Comparison of ENCODE assay signal across 24 cellular contexts in genomic region chr5:160918386-160918785, GRCh38.
DNase-seq lines count a peak whose midpoint lies in the region; ATAC-seq, FAIRE-seq and TF ChIP-seq lines count a peak whose summit lies in the region.
"Had no signal": no experiment of that assay in that cellular context is flagged by ENCODE, and none has a peak within 500 bp of the region (broad histone marks: within the 10 kb centered on the region; RNA-seq: fewer than 3 reads in every experiment).

No MANE protein-coding gene starts in this region.

- H3K27me3 ChIP-seq in Caco-2 (replicated peaks; ENCODE audit: control insufficient read depth, insufficient read depth, low read length), result no peaks in the 10 kb centered on the region
- H3K27me3 ChIP-seq in K562 (ENCODE audit: control insufficient read depth in 2 of 2, insufficient read depth in 2 of 2, low read length in 2 of 2), result no peaks in the 10 kb centered on the region
- H3K27me3 ChIP-seq: BLaER1 treated with 17β-estradiol and CSF1 and Interleukin-3, amounts not matched to agents 10 nM and 100 nM had no signal

- no peaks in the 10 kb centered on the region for H3K27me3 Mint-ChIP-seq in Caco-2 (ENCODE audit: insufficient read depth, unreplicated experiment)
- H3K27me3 Mint-ChIP-seq in activated naive CD8-positive, alpha-beta T cell treated with anti-CD3 and anti-CD28 coated beads for 36 hours, result peaks cover 7% of the 10 kb centered on the region
- H3K27me3 Mint-ChIP-seq: CD4-positive, alpha-beta T cell had no signal

- H3K36me3 ChIP-seq in Caco-2 (ENCODE audit: control insufficient read depth, insufficient read depth, low read length), result no peaks in the 10 kb centered on the region
- H3K36me3 ChIP-seq in K562 (ENCODE audit: control insufficient read depth, insufficient read depth, low read length), result no peaks in the 10 kb centered on the region
- H3K36me3 ChIP-seq in OCI-LY7 (ENCODE audit: insufficient read depth, low read length), result no peaks in the 10 kb centered on the region
- H3K36me3 ChIP-seq: BLaER1 treated with 17β-estradiol and CSF1 and Interleukin-3, amounts not matched to agents 10 nM and 100 nM had no signal

- TF ChIP-seq CTCF in A549 (IDR thresholded peaks at IDR 0.05), result no peak
- no peak for TF ChIP-seq CTCF in Caco-2 (IDR thresholded peaks at IDR 0.05; ENCODE audit: insufficient read depth in 1 of 2, low read depth in 1 of 2, low read length in 1 of 2, severe bottlenecking in 1 of 2, unreplicated experiment in 1 of 2)
- no peak for TF ChIP-seq CTCF in K562 (IDR thresholded peaks at IDR 0.05 in 2 of 3, conservative IDR thresholded peaks at IDR 0.05 in 1 of 3; ENCODE audit: insufficient read depth in 2 of 3, low read depth in 1 of 3, low read length in 3 of 3)
- TF ChIP-seq CTCF in OCI-LY7 (conservative IDR thresholded peaks at IDR 0.05; ENCODE audit: low read length), result no peak

- DNase-seq in A549 (ENCODE audit: low read depth in 1 of 2, low spot score in 1 of 2) (no peak), Caco-2 (no peak), K562 (ENCODE audit: extremely low read depth in 1 of 4, low spot score in 3 of 4) (no peak), NCI-H2081 (lab: John Stamatoyannopoulos, UW) (no peak), OCI-LY7 (ENCODE audit: low spot score) (no peak)
- no peak for DNase-seq in activated naive CD8-positive, alpha-beta T cell treated with anti-CD3 and anti-CD28 coated beads for 36 hours
- DNase-seq: 8988T; AML-193; CD4-positive, alpha-beta T cell; CD8-positive, alpha-beta T cell; DMS 273 treated with DMSO at 0.1 percent for 48 hours; DMS153; DMS53; DMS79; DND-41; EL; GDM1 had no signal

- peaks cover 12% of the 10 kb centered on the region for H3K9me3 Mint-ChIP-seq in Caco-2 (ENCODE audit: unreplicated experiment)
- no peaks in the 10 kb centered on the region for H3K9me3 Mint-ChIP-seq in activated naive CD8-positive, alpha-beta T cell treated with anti-CD3 and anti-CD28 coated beads for 36 hours
- H3K9me3 Mint-ChIP-seq: CD4-positive, alpha-beta T cell; CD8-positive, alpha-beta T cell had no signal

- CTCF ChIA-PET in A549 (lab: Yijun Ruan, JAX) (no interaction called here), Caco-2 (lab: Charles Lee) (no interaction called here), K562 (lab: Yijun Ruan, JAX; ENCODE audit: low intra/inter-chr PET ratio) (no interaction called here), OCI-LY7 (lab: Charles Lee; ENCODE audit: unreplicated experiment) (no interaction called here)

- no peak overlapping the region for H3K9ac ChIP-seq in K562 (ENCODE audit: insufficient read depth in 1 of 2, low read depth in 2 of 2, low read length in 2 of 2)
- H3K9ac ChIP-seq: BLaER1 treated with 17β-estradiol and CSF1 and Interleukin-3, amounts not matched to agents 10 nM and 100 nM had no signal

- H3K4me3 Mint-ChIP-seq in Caco-2 (ENCODE audit: unreplicated experiment), result no peak overlapping the region
- H3K4me3 Mint-ChIP-seq in activated naive CD8-positive, alpha-beta T cell treated with anti-CD3 and anti-CD28 coated beads for 36 hours, result no peak overlapping the region
- H3K4me3 Mint-ChIP-seq: B cell; CD4-positive, alpha-beta T cell; CD8-positive, alpha-beta T cell had no signal

- intact Hi-C loops in Caco-2 (cut with micrococcal nuclease; ENCODE audit: unreplicated experiment), result no loop called here
- intact Hi-C loops in K562 (cut with micrococcal nuclease), result no loop called here
- intact Hi-C loops in OCI-LY7 (cut with micrococcal nuclease; ENCODE audit: unreplicated experiment), result no loop called here

- H2AFZ ChIP-seq in K562 (ENCODE audit: low read depth, low read length) (no peak overlapping the region), OCI-LY7 (ENCODE audit: low read length) (no peak overlapping the region)

- no peak overlapping the region for H3K4me3 ChIP-seq in A549
- no peak overlapping the region for H3K4me3 ChIP-seq in Caco-2 (ENCODE audit: low read depth, low read length)
- no peak overlapping the region for H3K4me3 ChIP-seq in K562
- no peak overlapping the region for H3K4me3 ChIP-seq in OCI-LY7 (ENCODE audit: low read depth, low read length, poor library complexity, severe bottlenecking)
- H3K4me3 ChIP-seq: BLaER1 treated with 17β-estradiol and CSF1 and Interleukin-3, amounts not matched to agents 10 nM and 100 nM; GM12878 had no signal

- TF ChIP-seq EP300 in A549 (IDR thresholded peaks at IDR 0.05), result no peak
- no peak for TF ChIP-seq EP300 in K562 (IDR thresholded peaks at IDR 0.05; ENCODE audit: low read length)

- H4K20me1 ChIP-seq in K562 (replicated peaks; ENCODE audit: control insufficient read depth, insufficient read depth, low read length) (no peaks in the 10 kb centered on the region), OCI-LY7 (ENCODE audit: insufficient read depth, low read length) (no peaks in the 10 kb centered on the region)
- H4K20me1 ChIP-seq: BLaER1 treated with 17β-estradiol and CSF1 and Interleukin-3, amounts not matched to agents 10 nM and 100 nM had no signal

- H3K4me1 Mint-ChIP-seq in Caco-2 (ENCODE audit: low read depth, unreplicated experiment), result peaks cover 26% of the 10 kb centered on the region
- no peaks in the 10 kb centered on the region for H3K4me1 Mint-ChIP-seq in activated naive CD8-positive, alpha-beta T cell treated with anti-CD3 and anti-CD28 coated beads for 36 hours
- H3K4me1 Mint-ChIP-seq: B cell had no signal

- no TSS peak for BruUV-seq in Caco-2 (replicated peaks; lab: Mats Ljungman, UMichigan)
- no TSS peak for BruUV-seq in K562 (replicated peaks; lab: Mats Ljungman, UMichigan)
- no TSS peak for BruUV-seq in OCI-LY7 (replicated peaks; lab: Mats Ljungman, UMichigan)

- no peak overlapping the region for H3K27ac ChIP-seq in A549
- no peak overlapping the region for H3K27ac ChIP-seq in K562 (ENCODE audit: extremely low read depth, low read depth, low read length)
- no peak overlapping the region for H3K27ac ChIP-seq in OCI-LY7 (ENCODE audit: low read depth, low read length, poor library complexity, severe bottlenecking)
- H3K27ac ChIP-seq: BLaER1 treated with 17β-estradiol and CSF1 and Interleukin-3, amounts not matched to agents 10 nM and 100 nM; C4-2B had no signal

- no peaks in the 10 kb centered on the region for H3K79me2 ChIP-seq in K562 (ENCODE audit: control insufficient read depth, insufficient read depth, low read length)
- H3K79me2 ChIP-seq in OCI-LY7 (ENCODE audit: insufficient read depth, low read depth, low read length), result no peaks in the 10 kb centered on the region

- ATAC-seq in A549, result no peak
- ATAC-seq in K562, result no peak
- ATAC-seq: CD8-positive, alpha-beta T cell; GM12878 had no signal

- FAIRE-seq in A549 (lab: Jason Lieb, UNC), result no peak
- no peak for FAIRE-seq in K562 (lab: Jason Lieb, UNC)
- FAIRE-seq: A204.1, GM12878, GM12892, GM18507 had no signal

- 2% methylated on average over 2 of the region's 2 CpGs for WGBS in A549 (ENCODE audit: missing lambda C conversion rate)
- WGBS in K562 (ENCODE audit: insufficient coverage, low coverage, missing lambda C conversion rate), result 0% methylated on average over 2 of the region's 2 CpGs

- H3K27ac Mint-ChIP-seq in Caco-2 (ENCODE audit: unreplicated experiment), result peak overlapping the region; percentile 27
- no peak overlapping the region for H3K27ac Mint-ChIP-seq in activated naive CD8-positive, alpha-beta T cell treated with anti-CD3 and anti-CD28 coated beads for 36 hours
- H3K27ac Mint-ChIP-seq: B cell; CD4-positive, alpha-beta T cell; CD8-positive, alpha-beta T cell had no signal

- in situ Hi-C loops in K562 (cut with MboI), result no loop called here

- no peak overlapping the region for H3K4me2 ChIP-seq in A549
- H3K4me2 ChIP-seq in K562 (ENCODE audit: insufficient read depth, low read length), result no peak overlapping the region
- no peak overlapping the region for H3K4me2 ChIP-seq in OCI-LY7 (ENCODE audit: low read length)
- H3K4me2 ChIP-seq: BLaER1 treated with 17β-estradiol and CSF1 and Interleukin-3, amounts not matched to agents 10 nM and 100 nM had no signal

- no peaks in the 10 kb centered on the region for H3K9me1 ChIP-seq in K562 (ENCODE audit: control insufficient read depth, insufficient read depth, low read length)

- H3K36me3 Mint-ChIP-seq in Caco-2 (ENCODE audit: insufficient read depth, unreplicated experiment), result no peaks in the 10 kb centered on the region
- no peaks in the 10 kb centered on the region for H3K36me3 Mint-ChIP-seq in activated naive CD8-positive, alpha-beta T cell treated with anti-CD3 and anti-CD28 coated beads for 36 hours
- H3K36me3 Mint-ChIP-seq: CD8-positive, alpha-beta T cell had no signal

- no peaks in the 10 kb centered on the region for H3K9me2 ChIP-seq in OCI-LY7 (ENCODE audit: insufficient read depth, low read length)

- no peak for TF ChIP-seq RAD21 in A549 (conservative IDR thresholded peaks at IDR 0.05 in 1 of 2, IDR thresholded peaks at IDR 0.05 in 1 of 2)
- TF ChIP-seq RAD21 in K562 (CRISPR knock-in tag; conservative IDR thresholded peaks at IDR 0.05 in 1 of 2, IDR thresholded peaks at IDR 0.05 in 1 of 2), result no peak

- TF ChIP-seq POLR2A in A549 (IDR thresholded peaks at IDR 0.05; ENCODE audit: low read length) (no peak), K562 (conservative IDR thresholded peaks at IDR 0.05) (no peak)

- POLR2A ChIA-PET in A549 (lab: Yijun Ruan, JAX) (no interaction called here), Caco-2 (lab: Charles Lee) (no interaction called here), K562 (lab: Yijun Ruan, JAX) (interaction anchor here (0.6 kb wide), 1 partner anchor 13 kb away, joined by 3 read pairs; no protein-coding TSS in a partner anchor), OCI-LY7 (lab: Charles Lee) (interaction anchor here (0.5 kb wide), 1 partner anchor 1192 kb away, joined by 3 read pairs; no protein-coding TSS in a partner anchor)

- H3K4me1 ChIP-seq in A549, result no peaks in the 10 kb centered on the region
- peaks cover 23% of the 10 kb centered on the region for H3K4me1 ChIP-seq in Caco-2
- H3K4me1 ChIP-seq in K562 (replicated peaks in 1 of 2; ENCODE audit: control insufficient read depth in 2 of 2, insufficient read depth in 2 of 2, low read length in 2 of 2), result no peaks in the 10 kb centered on the region
- no peaks in the 10 kb centered on the region for H3K4me1 ChIP-seq in OCI-LY7 (ENCODE audit: insufficient read depth, low read length, poor library complexity, severe bottlenecking)

- H3K9me3 ChIP-seq in A549 (no peaks in the 10 kb centered on the region), Caco-2 (no peaks in the 10 kb centered on the region), K562 (replicated peaks; ENCODE audit: control insufficient read depth, insufficient read depth, low read depth, low read length) (no peaks in the 10 kb centered on the region), OCI-LY7 (ENCODE audit: low read length) (no peaks in the 10 kb centered on the region)
- H3K9me3 ChIP-seq: BLaER1 treated with 17β-estradiol and CSF1 and Interleukin-3, amounts not matched to agents 10 nM and 100 nM had no signal

TF ChIP-seq in A549, 52 proteins besides CTCF, POLR2A, EP300 and RAD21:
- TF ChIP-seq ZNF302 (CRISPR knock-in tag; IDR thresholded peaks at IDR 0.05) (no peak), MAFK (IDR thresholded peaks at IDR 0.05; ENCODE audit: partially characterized antibody) (peak; percentile 77)
TF ChIP-seq in A549: peak in this region for 1.

TF ChIP-seq in K562, 482 proteins besides CTCF, POLR2A, EP300 and RAD21 (continues in another document):
- TF ChIP-seq C11orf30 (IDR thresholded peaks at IDR 0.05; ENCODE audit: low read depth) (peak; percentile 21; the same call in 1 of the 2 replicates), ZNF431 (CRISPR knock-in tag; IDR thresholded peaks at IDR 0.05) (no peak), MAFG (tag; conservative IDR thresholded peaks at IDR 0.05) (peak; percentile 57), MAZ (CRISPR knock-in tag; conservative IDR thresholded peaks at IDR 0.05 in 1 of 2, IDR thresholded peaks at IDR 0.05 in 1 of 2) (no peak)

Comparison
In these comparisons a context has a peak if more than half of its experiments do, and no peak if none do; other contexts are left out.
1. POLR2A ChIA-PET loops: an anchor here in K562 (0.6 kb wide) and OCI-LY7 (0.5 kb wide); none called in A549 and Caco-2.
2. Of the 35 proteins assayed by ChIP-seq in both K562 and A549: peak only in K562: none; only in A549: none; in both: MAFK; in neither: 34.